In the genomic region with DNA sequence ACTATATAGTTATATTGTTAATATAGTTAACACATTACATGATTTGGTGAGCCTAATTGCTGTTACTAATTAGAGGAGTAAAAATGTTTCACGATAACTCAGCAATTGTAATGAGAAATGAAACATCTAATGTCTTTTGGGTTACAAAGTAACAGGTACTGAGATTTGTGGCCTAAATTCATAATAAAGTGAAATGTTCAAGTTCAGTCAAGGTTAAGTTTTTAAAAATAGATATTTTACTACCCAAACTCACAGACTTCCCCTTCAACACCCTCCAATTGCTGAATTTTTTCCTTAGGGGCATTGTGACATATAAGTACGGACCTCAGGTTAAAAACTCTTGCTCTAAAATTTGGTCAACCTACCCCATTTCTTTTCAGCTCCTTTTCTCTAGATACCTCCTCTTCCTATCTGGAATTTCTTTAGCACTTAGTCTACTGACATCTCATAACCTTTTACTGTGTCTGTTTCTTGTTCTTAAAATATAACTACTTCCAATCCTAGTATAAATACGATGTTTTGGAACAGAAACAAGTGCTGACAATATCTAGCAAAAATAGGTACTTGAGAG, we compare ENCODE assay signal across 14 cellular contexts.
DNase-seq lines count a peak whose midpoint lies in the region; ATAC-seq and TF ChIP-seq lines count a peak whose summit lies in the region.
"Had no signal": no experiment of that assay in that cellular context is flagged by ENCODE, and none has a peak within 500 bp of the region (broad histone marks: within the 10 kb centered on the region; RNA-seq: fewer than 3 reads in every experiment).

No MANE protein-coding gene starts in this region.

- no peak for ATAC-seq in RWPE2 (ENCODE audit: low read depth)
- no peak for ATAC-seq in natural killer cell treated with Interleukin-12 subunit alpha and Interleukin-12 subunit beta and Interleukin-15 and Interleukin-18, amount 100 ng/mL, for 72 hours
- ATAC-seq in GM18511 (IDR thresholded peaks at IDR 0.05; ENCODE audit: unreplicated experiment): no peak
- ATAC-seq in aorta (ENCODE audit: low FRiP score): no peak
- ATAC-seq: activated CD4-positive, CD25-positive, alpha-beta regulatory T cell treated with anti-CD3 and anti-CD28 coated beads, Interleukin-2, amount 50 U/mL, for 24 hours; right cardiac atrium had no signal

- peaks cover 8% of the 10 kb centered on the region for H3K27me3 Mint-ChIP-seq in H9 (ENCODE audit: low read depth)
- H3K27me3 Mint-ChIP-seq in natural killer cell treated with Interleukin-12 subunit alpha and Interleukin-12 subunit beta and Interleukin-15 and Interleukin-18, amount 100 ng/mL, for 72 hours: no peaks in the 10 kb centered on the region

- H3K23ac ChIP-seq in H9 (ENCODE audit: insufficient read length, low read depth, low read length): no peak overlapping the region

- H3K14ac ChIP-seq in H9 (ENCODE audit: insufficient read depth, low read length): no peak overlapping the region

- H2BK20ac ChIP-seq in H9 (ENCODE audit: low read depth, low read length, poor library complexity, severe bottlenecking): no peak overlapping the region

- no peaks in the 10 kb centered on the region; the same call in 1 of the 2 replicates for H3K79me2 ChIP-seq in H9 (ENCODE audit: insufficient read depth, low read length)
- peaks cover 2% of the 10 kb centered on the region for H3K79me2 ChIP-seq in osteoblast (ENCODE audit: insufficient read depth, low read length)

- H2BK15ac ChIP-seq in H9 (ENCODE audit: low read depth, low read length): no peak overlapping the region

- H3K27ac Mint-ChIP-seq in H9: peak overlapping the region in 2 of 3 experiments; percentile 66 to 73; a peak in 2 of 7 replicates
- H3K27ac Mint-ChIP-seq in natural killer cell treated with Interleukin-12 subunit alpha and Interleukin-12 subunit beta and Interleukin-15 and Interleukin-18, amount 100 ng/mL, for 72 hours: no peak overlapping the region

- H3K4me2 ChIP-seq in H9 (ENCODE audit: insufficient read depth, insufficient read length, low read length) (no peak overlapping the region), osteoblast (ENCODE audit: insufficient read depth, low read length) (no peak overlapping the region)

- H3K4me1 ChIP-seq in H9 (ENCODE audit: insufficient read depth, low read length) (peaks cover 2% of the 10 kb centered on the region; the same call in 1 of the 2 replicates), RWPE2 (ENCODE audit: insufficient read depth, poor library complexity, severe bottlenecking) (peaks cover 10% of the 10 kb centered on the region), osteoblast (ENCODE audit: insufficient read depth, low read length) (peaks cover 22% of the 10 kb centered on the region), aorta (ENCODE audit: control insufficient read depth in 1 of 2, insufficient read depth in 2 of 2, low read length in 2 of 2) (peaks cover 0 to 1% of the 10 kb centered on the region in 2 donors)

- intact Hi-C loops in aorta (cut with DNase I): loop anchor here in 1 of 2 donors (10.0 kb wide), 3 partner anchors 340 to 850 kb away; a partner anchor contains a TSS

- no peaks in the 10 kb centered on the region for H3K27me3 ChIP-seq in H9 (ENCODE audit: insufficient read depth, low read length)
- H3K27me3 ChIP-seq in RWPE2 (ENCODE audit: insufficient read depth, poor library complexity, severe bottlenecking): no peaks in the 10 kb centered on the region
- no peaks in the 10 kb centered on the region for H3K27me3 ChIP-seq in osteoblast (ENCODE audit: insufficient read depth, low read length)
- H3K27me3 ChIP-seq in aorta (ENCODE audit: control insufficient read depth in 1 of 2, insufficient read depth in 2 of 2, low read length in 1 of 2): peaks cover 0 to 3% of the 10 kb centered on the region in 2 donors
- H3K27me3 ChIP-seq: thyroid gland had no signal

- no peak overlapping the region for H4K8ac ChIP-seq in H9 (replicated peaks; ENCODE audit: insufficient read length, low read depth, low read length)

- H3K36me3 Mint-ChIP-seq in H9 (ENCODE audit: insufficient read depth in 1 of 3, low read depth in 3 of 3): peaks cover 0 to 6% (median 2%) of the 10 kb centered on the region in 3 experiments; a peak in 4 of 7 replicates
- no peaks in the 10 kb centered on the region for H3K36me3 Mint-ChIP-seq in natural killer cell treated with Interleukin-12 subunit alpha and Interleukin-12 subunit beta and Interleukin-15 and Interleukin-18, amount 100 ng/mL, for 72 hours

- no peak overlapping the region for H2AK5ac ChIP-seq in H9 (ENCODE audit: insufficient read length, low read length)

- peak overlapping the region in 1 of 2 experiments; percentile 34; a peak in 1 of 5 replicates for H3K4me3 Mint-ChIP-seq in H9
- H3K4me3 Mint-ChIP-seq in natural killer cell treated with Interleukin-12 subunit alpha and Interleukin-12 subunit beta and Interleukin-15 and Interleukin-18, amount 100 ng/mL, for 72 hours: peak overlapping the region; percentile 18

- H3K4me3 ChIP-seq in RWPE2 (ENCODE audit: severe bottlenecking): no peak overlapping the region
- H3K4me3 ChIP-seq in osteoblast (ENCODE audit: insufficient read depth, low read length): no peak overlapping the region
- H3K4me3 ChIP-seq in aorta (ENCODE audit: low read length in 2 of 2): no peak overlapping the region
- H3K4me3 ChIP-seq: thyroid gland had no signal

- no CpG with 5 or more reads among the region's 3 CpGs for WGBS in H9 (ENCODE audit: extremely low coverage, insufficient read length, low lambda C conversion rate)
- 81 to 85% methylated on average over 3 of the region's 3 CpGs for WGBS in aorta, 2 donors

- H3K79me1 ChIP-seq in H9 (ENCODE audit: insufficient read depth, low read depth, low read length, poor library complexity, severe bottlenecking): no peaks in the 10 kb centered on the region

- no peak overlapping the region for H3T11ph ChIP-seq in H9 (ENCODE audit: low read length)

- H3K27ac ChIP-seq in H9 (ENCODE audit: insufficient read length, low read depth, low read length) (no peak overlapping the region), RWPE2 (ENCODE audit: poor library complexity, severe bottlenecking) (peak overlapping the region; percentile 96), osteoblast (ENCODE audit: low read depth, low read length) (no peak overlapping the region), aorta (ENCODE audit: low read depth in 1 of 2, low read length in 2 of 2) (no peak overlapping the region)
- H3K27ac ChIP-seq: thyroid gland had no signal

- no peak overlapping the region for H2BK12ac ChIP-seq in H9 (ENCODE audit: insufficient read length, low read depth, low read length)

- H2BK120ac ChIP-seq in H9 (ENCODE audit: low read depth, low read length, poor library complexity, severe bottlenecking): no peak overlapping the region

- H3K9ac ChIP-seq in H9 (ENCODE audit: extremely low read depth, insufficient read length, low read length): no peak overlapping the region

- H4K20me1 ChIP-seq in H9 (ENCODE audit: control insufficient read depth, insufficient read depth, insufficient read length) (no peaks in the 10 kb centered on the region), osteoblast (ENCODE audit: insufficient read depth, low read length) (no peaks in the 10 kb centered on the region)

- H4K5ac ChIP-seq in H9 (ENCODE audit: insufficient read length, low read depth, low read length): no peak overlapping the region

- H4K91ac ChIP-seq in H9 (ENCODE audit: insufficient read length, low read depth, low read length): no peak overlapping the region

- H2BK5ac ChIP-seq in H9 (ENCODE audit: insufficient read length, low read length): no peak overlapping the region

- no peaks in the 10 kb centered on the region; a peak in 2 of 5 replicates for H3K9me3 Mint-ChIP-seq in H9
- no peaks in the 10 kb centered on the region for H3K9me3 Mint-ChIP-seq in natural killer cell treated with Interleukin-12 subunit alpha and Interleukin-12 subunit beta and Interleukin-15 and Interleukin-18, amount 100 ng/mL, for 72 hours

- no peak for TF ChIP-seq CTCF in H9 (conservative IDR thresholded peaks at IDR 0.05)
- no peak for TF ChIP-seq CTCF in RWPE2 (IDR thresholded peaks at IDR 0.05; ENCODE audit: poor library complexity, severe bottlenecking)
- TF ChIP-seq CTCF in osteoblast (IDR thresholded peaks at IDR 0.05; ENCODE audit: extremely low read depth, low read depth, low read length): no peak

- H3K4me1 Mint-ChIP-seq in H9: peaks cover 44 to 50% of the 10 kb centered on the region in 2 experiments
- peaks cover 24 to 35% of the 10 kb centered on the region in 2 donors for H3K4me1 Mint-ChIP-seq in natural killer cell treated with Interleukin-12 subunit alpha and Interleukin-12 subunit beta and Interleukin-15 and Interleukin-18, amount 100 ng/mL, for 72 hours (ENCODE audit: low read depth in 2 of 2)

- no peak overlapping the region for H3K18ac ChIP-seq in H9 (ENCODE audit: insufficient read length, low read depth, low read length)

- H3K36me3 ChIP-seq in RWPE2 (ENCODE audit: low read depth) (no peaks in the 10 kb centered on the region; the same call in 1 of the 2 replicates), osteoblast (ENCODE audit: insufficient read depth, low read length) (no peaks in the 10 kb centered on the region), aorta (ENCODE audit: control insufficient read depth in 1 of 2, insufficient read depth in 2 of 2, low read length in 1 of 2) (no peaks in the 10 kb centered on the region)
- H3K36me3 ChIP-seq: thyroid gland had no signal

- DNase-seq in SKM-1 treated with dmso at 0.1 percent for 144 hours (lab: John Stamatoyannopoulos, UW; ENCODE audit: unreplicated experiment) (peak; percentile 30), SKM-1 (lab: John Stamatoyannopoulos, UW; ENCODE audit: unreplicated experiment) (no peak), H9 (no peak), RWPE2 (ENCODE audit: low spot score) (no peak), osteoblast (ENCODE audit: insufficient read length, low spot score, missing footprints) (no peak), aorta (no peak)
- no peak for DNase-seq in natural killer cell treated with Interleukin-12 subunit alpha and Interleukin-12 subunit beta and Interleukin-15 and Interleukin-18, amount 100 ng/mL, for 72 hours (ENCODE audit: low spot score)
- DNase-seq: activated T-cell treated with anti-CD3 and anti-CD28 coated beads for 4 hours, amygdala, MM.1S, right cardiac atrium, thyroid gland had no signal

- peaks cover 6% of the 10 kb centered on the region for H3K23me2 ChIP-seq in H9 (ENCODE audit: insufficient read length, low read depth, low read length, poor library complexity, severe bottlenecking)

- no peak overlapping the region for H2AFZ ChIP-seq in H9 (ENCODE audit: low read length)
- no peak overlapping the region for H2AFZ ChIP-seq in osteoblast (ENCODE audit: low read length)

- H3K56ac ChIP-seq in H9 (ENCODE audit: insufficient read length, low read depth, low read length): no peak overlapping the region

- H3K9me3 ChIP-seq in H9 (ENCODE audit: control insufficient read depth, low read depth, low read length): no peaks in the 10 kb centered on the region
- H3K9me3 ChIP-seq in RWPE2 (ENCODE audit: severe bottlenecking): no peaks in the 10 kb centered on the region
- H3K9me3 ChIP-seq in osteoblast (ENCODE audit: low read depth, low read length): no peaks in the 10 kb centered on the region
- no peaks in the 10 kb centered on the region for H3K9me3 ChIP-seq in aorta (ENCODE audit: control insufficient read depth, low read length)
- H3K9me3 ChIP-seq: thyroid gland had no signal

- H3K4ac ChIP-seq in H9 (ENCODE audit: low read depth, low read length): no peak overlapping the region

Comparison
In these comparisons a context has a peak if more than half of its experiments do, and no peak if none do; other contexts are left out.
1. H3K27ac Mint-ChIP-seq: peak in H9 (2 of 3); none in natural killer cell treated with Interleukin-12 subunit alpha and Interleukin-12 subunit beta and Interleukin-15 and Interleukin-18, amount 100 ng/mL, for 72 hours (0 of 2).